Comparison of ENCODE assay signal across 8 cellular contexts in the genomic region with DNA sequence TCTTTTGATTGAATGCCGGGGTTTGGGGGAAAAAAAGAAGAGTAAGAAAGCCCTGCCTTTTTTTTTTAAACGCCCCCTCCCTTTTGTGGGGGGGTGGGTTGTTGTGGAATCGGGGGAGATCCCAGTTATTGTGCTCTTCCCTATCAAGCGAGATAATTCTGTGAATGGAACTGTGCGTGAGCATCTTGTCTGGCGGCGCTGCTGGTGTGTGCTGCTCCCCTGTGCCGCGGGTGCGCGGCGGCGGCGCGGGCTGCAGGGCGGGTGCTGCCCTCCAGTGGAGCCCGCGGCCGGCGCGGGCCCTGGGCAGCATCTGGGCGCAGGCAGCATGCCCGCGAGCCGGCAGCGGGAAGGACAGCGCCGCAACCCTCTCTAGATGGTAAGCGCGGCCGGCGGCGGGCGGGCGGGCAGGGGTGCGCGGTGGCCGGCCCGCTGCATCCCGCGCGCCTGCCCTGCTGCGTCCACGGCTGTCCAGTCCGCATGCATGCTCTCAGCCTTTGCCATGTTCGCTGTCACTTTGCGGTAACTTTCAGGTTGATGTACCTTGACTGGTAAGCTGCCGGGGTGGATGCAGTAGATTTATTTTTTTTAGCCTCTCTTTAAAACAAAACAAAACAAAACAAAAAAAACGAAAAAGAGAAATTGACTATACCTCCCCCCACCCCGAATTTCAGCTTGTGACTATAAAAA.
A peak's percentile ranks its signal among the peaks of the same experiment; 100 is the strongest.
DNase-seq lines count a peak whose midpoint lies in the region; ATAC-seq, FAIRE-seq and TF ChIP-seq lines count a peak whose summit lies in the region.

No MANE protein-coding gene starts in this region.

- ATAC-seq in left ventricle myocardium superior (peak; percentile 95), aorta (ENCODE audit: low FRiP score) (peak; percentile 95)

- no peak for DNase-seq in D721Med (ENCODE audit: insufficient read length, low spot score)
- peak; percentile 74 for DNase-seq in HT-29 (ENCODE audit: low spot score)
- DNase-seq in SJSA1 (ENCODE audit: low read depth in 1 of 2, low spot score in 2 of 2), result peak; percentile 77 to 78
- DNase-seq in amygdala (lab: John Stamatoyannopoulos, UW), result peak in 41 of 56 donors; percentile 6 to 80 (median 40)
- peak; percentile 87 for DNase-seq in left ventricle myocardium superior
- peak; percentile 38 for DNase-seq in progenitor cell of endocrine pancreas (ENCODE audit: low spot score, unreplicated experiment)
- DNase-seq in aorta, result peak; percentile 76 to 90
- DNase-seq in HK-2 (ENCODE audit: unreplicated experiment), result no peak

- WGBS in aorta, 2 donors, result 4 to 8% methylated on average over 24 to 50 of the region's 50 CpGs

- peak overlapping the region; percentile 61 for H3K4me3 Mint-ChIP-seq in progenitor cell of endocrine pancreas (ENCODE audit: low read depth)

- peaks cover 6% of the 10 kb centered on the region for H3K36me3 Mint-ChIP-seq in progenitor cell of endocrine pancreas (ENCODE audit: insufficient read depth)

- peak overlapping the region; percentile 38 for H3K4me3 ChIP-seq in SJSA1
- peak overlapping the region; percentile 42 to 67 for H3K4me3 ChIP-seq in aorta (ENCODE audit: low read length in 2 of 2)

- H3K27ac Mint-ChIP-seq in progenitor cell of endocrine pancreas, result peak overlapping the region; percentile 70

- H3K27me3 Mint-ChIP-seq in progenitor cell of endocrine pancreas, result no peaks in the 10 kb centered on the region

- no peak for FAIRE-seq in D721Med (lab: Jason Lieb, UNC)

- peaks cover 50% of the 10 kb centered on the region for H3K4me1 ChIP-seq in SJSA1 (replicated peaks)
- H3K4me1 ChIP-seq in aorta (ENCODE audit: control insufficient read depth in 1 of 2, insufficient read depth in 2 of 2, low read length in 2 of 2), result peaks cover under 1 to 2% of the 10 kb centered on the region in 2 donors

- H3K9me3 ChIP-seq in SJSA1 (replicated peaks), result no peaks in the 10 kb centered on the region
- no peaks in the 10 kb centered on the region for H3K9me3 ChIP-seq in aorta (ENCODE audit: control insufficient read depth, low read length)

- H3K9me3 Mint-ChIP-seq in progenitor cell of endocrine pancreas (ENCODE audit: low read depth), result no peaks in the 10 kb centered on the region

- H3K27me3 ChIP-seq in SJSA1 (replicated peaks) (no peaks in the 10 kb centered on the region), aorta (ENCODE audit: control insufficient read depth in 1 of 2, insufficient read depth in 2 of 2, low read length in 1 of 2) (no peaks in the 10 kb centered on the region)

- TF ChIP-seq CTCF in D721Med (IDR thresholded peaks at IDR 0.05; ENCODE audit: insufficient read depth, missing control alignments) (peak; percentile 54), progenitor cell of endocrine pancreas (IDR thresholded peaks at IDR 0.05; ENCODE audit: unreplicated experiment) (peak; percentile 74)

- no peaks in the 10 kb centered on the region for H3K36me3 ChIP-seq in SJSA1
- no peaks in the 10 kb centered on the region for H3K36me3 ChIP-seq in aorta (ENCODE audit: control insufficient read depth in 1 of 2, insufficient read depth in 2 of 2, low read length in 1 of 2)

- H3K27ac ChIP-seq in SJSA1 (peak overlapping the region; percentile 19; the same call in 1 of the 2 replicates), aorta (ENCODE audit: low read depth in 1 of 2, low read length in 2 of 2) (no peak overlapping the region)

- intact Hi-C loops in left ventricle myocardium superior (cut with micrococcal nuclease) (loop anchor here (10.0 kb wide), 3 partner anchors 258 to 402 kb away; no protein-coding TSS in a partner anchor), aorta (cut with DNase I) (loop anchor here (5.0 to 10.0 kb wide), 2 partner anchors 169 to 312 kb away; no protein-coding TSS in a partner anchor)

- H3K4me1 Mint-ChIP-seq in progenitor cell of endocrine pancreas (ENCODE audit: low read depth), result peaks cover 65% of the 10 kb centered on the region

Comparison
In these comparisons a context has a peak if more than half of its experiments do, and no peak if none do; other contexts are left out.
1. DNase-seq: peak in HT-29 (single experiment), SJSA1 (2 of 2), amygdala (41 of 56), left ventricle myocardium superior (single experiment), progenitor cell of endocrine pancreas (single experiment) and aorta (2 of 2); none in D721Med (single experiment) and HK-2 (single experiment).